ENCODE assay signal across 9 cellular contexts in genomic region chr7:150685219-150686029, GRCh38. TPM values are rescaled to one million over a fixed set of nuclear protein-coding genes. Genes with fewer than 3 reads are reported as not detected.
A peak's percentile ranks its signal among the peaks of the same experiment; 100 is the strongest.
DNase-seq lines count a peak whose midpoint lies in the region; ATAC-seq and TF ChIP-seq lines count a peak whose summit lies in the region.
"Had no signal": no experiment of that assay in that cellular context is flagged by ENCODE, and none has a peak within 500 bp of the region (broad histone marks: within the 10 kb centered on the region; RNA-seq: fewer than 3 reads in every experiment).

Gene GIMAP2 (plus strand): TSS chr7:150685706. CDS start chr7:150687060, 1,354 bp downstream.

- peak in 2 of 3 experiments; percentile 2 to 36 for DNase-seq in NCI-H1417 (lab: John Stamatoyannopoulos, UW)
- no peak for DNase-seq in NCI-H1417 treated with DMSO at 0.1 percent for 48 hours (lab: John Stamatoyannopoulos, UW)
- DNase-seq in LHCN-M2 (ENCODE audit: low read depth) = peak; percentile 53
- DNase-seq in inferior parietal cortex (ENCODE audit: extremely low spot score) = peak; percentile 38
- no peak for DNase-seq in WERI-Rb-1

- no peak for TF ChIP-seq CTCF in WERI-Rb-1 (IDR thresholded peaks at IDR 0.05; ENCODE audit: low read depth, low read length)

- H3K27me3 ChIP-seq in WERI-Rb-1 (ENCODE audit: insufficient read depth, low read depth, severe bottlenecking) = no peaks in the 10 kb centered on the region
- H3K27me3 ChIP-seq: cardiac muscle cell had no signal

- no peaks in the 10 kb centered on the region for H3K9me3 ChIP-seq in WERI-Rb-1 (ENCODE audit: severe bottlenecking)

- H3K4me3 ChIP-seq in WERI-Rb-1 (ENCODE audit: low read depth, low read length) = no peak within 1 kb of the TSS
- H3K4me3 ChIP-seq: cardiac muscle cell had no signal

- H3K36me3 Mint-ChIP-seq in activated naive CD8-positive, alpha-beta T cell = peaks cover 49% of the 10 kb centered on the region
- H3K36me3 Mint-ChIP-seq in stimulated activated naive CD8-positive, alpha-beta T cell treated with anti-CD3 and anti-CD28 coated beads, Interleukin-15, Interleukin-2, amounts not matched to agents 100 ng/mL and 50 ng/mL, for 24 hours (ENCODE audit: low read depth) = peaks cover 43% of the 10 kb centered on the region

- peaks cover 18% of the 10 kb centered on the region for H3K9me3 Mint-ChIP-seq in activated naive CD8-positive, alpha-beta T cell (ENCODE audit: low read depth)
- H3K9me3 Mint-ChIP-seq in stimulated activated naive CD8-positive, alpha-beta T cell treated with anti-CD3 and anti-CD28 coated beads, Interleukin-15, Interleukin-2, amounts not matched to agents 100 ng/mL and 50 ng/mL, for 24 hours = peaks cover 21% of the 10 kb centered on the region

- H3K4me3 Mint-ChIP-seq in activated naive CD8-positive, alpha-beta T cell = peak within 1 kb of the TSS; percentile 99
- H3K4me3 Mint-ChIP-seq in stimulated activated naive CD8-positive, alpha-beta T cell treated with anti-CD3 and anti-CD28 coated beads, Interleukin-15, Interleukin-2, amounts not matched to agents 100 ng/mL and 50 ng/mL, for 24 hours = peak within 1 kb of the TSS; percentile 89

- peaks cover 85% of the 10 kb centered on the region for H3K4me1 Mint-ChIP-seq in activated naive CD8-positive, alpha-beta T cell (ENCODE audit: low read depth)
- H3K4me1 Mint-ChIP-seq in stimulated activated naive CD8-positive, alpha-beta T cell treated with anti-CD3 and anti-CD28 coated beads, Interleukin-15, Interleukin-2, amounts not matched to agents 100 ng/mL and 50 ng/mL, for 24 hours (ENCODE audit: low read depth) = peaks cover 87% of the 10 kb centered on the region

- H3K27me3 Mint-ChIP-seq in activated naive CD8-positive, alpha-beta T cell = no peaks in the 10 kb centered on the region
- H3K27me3 Mint-ChIP-seq in stimulated activated naive CD8-positive, alpha-beta T cell treated with anti-CD3 and anti-CD28 coated beads, Interleukin-15, Interleukin-2, amounts not matched to agents 100 ng/mL and 50 ng/mL, for 24 hours = no peaks in the 10 kb centered on the region

- peak; percentile 93 for ATAC-seq in GM21619 (IDR thresholded peaks at IDR 0.05; ENCODE audit: unreplicated experiment)

- no peak within 1 kb of the TSS for H3K27ac ChIP-seq in WERI-Rb-1
- H3K27ac ChIP-seq: cardiac muscle cell had no signal

- no peaks in the 10 kb centered on the region for H3K36me3 ChIP-seq in WERI-Rb-1
- H3K36me3 ChIP-seq: cardiac muscle cell had no signal

- peak within 1 kb of the TSS; percentile 100 for H3K27ac Mint-ChIP-seq in activated naive CD8-positive, alpha-beta T cell
- peak within 1 kb of the TSS; percentile 98 for H3K27ac Mint-ChIP-seq in stimulated activated naive CD8-positive, alpha-beta T cell treated with anti-CD3 and anti-CD28 coated beads, Interleukin-15, Interleukin-2, amounts not matched to agents 100 ng/mL and 50 ng/mL, for 24 hours

RNA-seq across cellular contexts. Expression of gene GIMAP2, which starts in this region (rescaled TPM):
- 2.6 and 3.4 TPM in 2 replicates for total RNA-seq in LHCN-M2 (2014; rRNA removed)
- polyA plus RNA-seq in LHCN-M2 (2012) = 0.63 TPM
- total RNA-seq: cardiac muscle cell had no signal
- polyA plus RNA-seq: cardiac muscle cell had no signal

Comparison
In these comparisons a context has a peak if more than half of its experiments do, and no peak if none do; other contexts are left out.
1. DNase-seq: peak in NCI-H1417 (2 of 3), LHCN-M2 (single experiment) and inferior parietal cortex (single experiment); none in NCI-H1417 treated with DMSO at 0.1 percent for 48 hours (single experiment) and WERI-Rb-1 (single experiment).